Comparison of ENCODE assay signal across 26 cellular contexts in genomic region chr14:87229131-87229530, GRCh38.
"Had no signal": no experiment of that assay in that cellular context is flagged by ENCODE, and none has a peak within 500 bp of the region (broad histone marks: within the 10 kb centered on the region; RNA-seq: fewer than 3 reads in every experiment).

No MANE protein-coding gene starts in this region.

- H3K4me1 ChIP-seq: stomach, suprapubic skin, testis, thyroid gland, tibial artery, tibial nerve, transverse colon, upper lobe of left lung, upper lobe of right lung, uterus, vagina had no signal

- H3K4me3 ChIP-seq: stomach, suprapubic skin, testis, thoracic aorta, thyroid gland, tibial artery, tibial nerve, transverse colon, upper lobe of left lung, upper lobe of right lung, uterus, vagina had no signal

- H3K36me3 ChIP-seq: stomach, suprapubic skin, thoracic aorta, thyroid gland, tibial artery, tibial nerve, transverse colon, upper lobe of left lung, upper lobe of right lung, uterus, vagina had no signal

- H3K27ac ChIP-seq: stomach, suprapubic skin, testis, thoracic aorta, thyroid gland, tibial artery, tibial nerve, transverse colon, upper lobe of left lung, upper lobe of right lung, uterus, vagina had no signal

- H3K27me3 ChIP-seq: stomach, suprapubic skin, testis, thyroid gland, tibial artery, tibial nerve, transverse colon, upper lobe of left lung, upper lobe of right lung, uterus, vagina had no signal

- ATAC-seq: stimulated activated effector memory CD8-positive, alpha-beta T cell treated with anti-CD3 and anti-CD28 coated beads, Interleukin-12 subunit alpha, Interleukin-12 subunit beta, amount 100 ng/mL, for 72 hours; stimulated activated memory B cell treated with anti-CD40 and anti-IgM and Interleukin-4, amounts not matched to agents 10 μg/mL and 1 μg/mL and 100 μg/mL, for 72 hours; stimulated activated naive B cell treated with anti-CD40 and anti-IgM and Interleukin-4, amounts not matched to agents 10 μg/mL and 1 μg/mL and 100 μg/mL, for 72 hours; stimulated activated naive CD8-positive, alpha-beta T cell treated with anti-CD3 and anti-CD28 coated beads, Interleukin-15, amount 100 ng/mL, for 72 hours; stimulated activated naive CD8-positive, alpha-beta T cell treated with anti-CD3 and anti-CD28 coated beads, Interleukin-15, Interleukin-2, amounts not matched to agents 100 U/mL and 50 U/mL, for 24 hours; upper lobe of right lung had no signal

- H3K9me3 ChIP-seq: suprapubic skin, testis, thoracic aorta, thyroid gland, tibial nerve, transverse colon, upper lobe of left lung, upper lobe of right lung, uterus, vagina had no signal

- DNase-seq: stimulated activated CD4-positive, alpha-beta T cell treated with anti-CD3 and anti-CD28 coated beads, Interleukin-2, amount 100 ng/mL, for 48 hours; stimulated activated CD4-positive, alpha-beta T cell treated with anti-CD3 and anti-CD28 coated beads, Interleukin-4, amount 100 ng/mL, for 1 hour; stimulated activated CD4-positive, alpha-beta T cell treated with anti-CD3 and anti-CD28 coated beads, Interleukin-4, amount 100 ng/mL, for 24 hours; stimulated activated CD4-positive, alpha-beta T cell treated with anti-CD3 and anti-CD28 coated beads, Interleukin-4, amount 100 ng/mL, for 4 hours; stimulated activated CD8-positive, alpha-beta memory T cell treated with anti-CD3 and anti-CD28 coated beads, Interleukin-4, amount 100 ng/mL, for 48 hours; stimulated activated naive B cell treated with anti-CD40 and anti-IgM and Interleukin-4, amounts not matched to agents 10 μg/mL and 1 μg/mL and 100 μg/mL, for 72 hours; stimulated activated naive CD4-positive, alpha-beta T cell; stimulated activated naive CD4-positive, alpha-beta T cell treated with Interleukin-2 at 50 U/mL for 16 hours; stimulated activated naive CD8-positive, alpha-beta T cell treated with anti-CD3 and anti-CD28 coated beads, Interleukin-15, amount 100 ng/mL, for 72 hours; stimulated activated naive CD8-positive, alpha-beta T cell treated with anti-CD3 and anti-CD28 coated beads, Interleukin-15, Interleukin-2, amounts not matched to agents 100 U/mL and 50 U/mL, for 24 hours; stomach; substantia nigra; testis; thyroid gland; tibial artery; transverse colon; trophoblast cell; upper lobe of left lung; upper lobe of right lung; uterus had no signal
